Comparison of ENCODE assay signal across 8 cellular contexts in genomic region chr7:111232249-111233084, GRCh38.
DNase-seq lines count a peak whose midpoint lies in the region; ATAC-seq and TF ChIP-seq lines count a peak whose summit lies in the region.

No MANE protein-coding gene starts in this region.

- no peaks in the 10 kb centered on the region for H3K36me3 ChIP-seq in kidney epithelial cell (ENCODE audit: control insufficient read depth, insufficient read depth, low read length)

- no peak overlapping the region for H3K4me3 Mint-ChIP-seq in activated CD4-positive, alpha-beta T cell treated with anti-CD3 and anti-CD28 coated beads, Interleukin-2, amount 10 ng/mL, durations not matched to agents 7 days and 5 days
- H3K4me3 Mint-ChIP-seq in activated CD4-positive, alpha-beta memory T cell treated with anti-CD3 and anti-CD28 coated beads for 36 hours, result no peak overlapping the region

- H3K27me3 ChIP-seq in kidney epithelial cell (ENCODE audit: control insufficient read depth, insufficient read depth, low read length), result no peaks in the 10 kb centered on the region

- no peaks in the 10 kb centered on the region for H3K27me3 Mint-ChIP-seq in activated CD4-positive, alpha-beta T cell treated with anti-CD3 and anti-CD28 coated beads, Interleukin-2, amount 10 ng/mL, durations not matched to agents 7 days and 5 days
- H3K27me3 Mint-ChIP-seq in activated CD4-positive, alpha-beta memory T cell treated with anti-CD3 and anti-CD28 coated beads for 36 hours, result no peaks in the 10 kb centered on the region

- H3K27ac Mint-ChIP-seq in activated CD4-positive, alpha-beta T cell treated with anti-CD3 and anti-CD28 coated beads, Interleukin-2, amount 10 ng/mL, durations not matched to agents 7 days and 5 days, result no peak overlapping the region
- no peak overlapping the region for H3K27ac Mint-ChIP-seq in activated CD4-positive, alpha-beta memory T cell treated with anti-CD3 and anti-CD28 coated beads for 36 hours

- POLR2A ChIA-PET in activated CD4-positive, alpha-beta T cell treated with anti-CD3 and anti-CD28 coated beads, Interleukin-2, amount 10 ng/mL, durations not matched to agents 7 days and 5 days (lab: Charles Lee), result no interaction called here
- POLR2A ChIA-PET in activated CD4-positive, alpha-beta memory T cell treated with anti-CD3 and anti-CD28 coated beads for 36 hours (lab: Charles Lee), result no interaction called here

- CTCF ChIA-PET in activated CD4-positive, alpha-beta T cell treated with anti-CD3 and anti-CD28 coated beads, Interleukin-2, amount 10 ng/mL, durations not matched to agents 7 days and 5 days (lab: Charles Lee), result no interaction called here
- CTCF ChIA-PET in activated CD4-positive, alpha-beta memory T cell treated with anti-CD3 and anti-CD28 coated beads for 36 hours (lab: Charles Lee), result no interaction called here

- TF ChIP-seq CTCF in kidney epithelial cell (IDR thresholded peaks at IDR 0.05; ENCODE audit: insufficient read depth, low read length, poor library complexity, severe bottlenecking), result no peak

- H3K9me3 Mint-ChIP-seq in activated CD4-positive, alpha-beta T cell treated with anti-CD3 and anti-CD28 coated beads, Interleukin-2, amount 10 ng/mL, durations not matched to agents 7 days and 5 days, result peaks cover 5% of the 10 kb centered on the region
- H3K9me3 Mint-ChIP-seq in activated CD4-positive, alpha-beta memory T cell treated with anti-CD3 and anti-CD28 coated beads for 36 hours, result peaks cover 4% of the 10 kb centered on the region

- ATAC-seq in GM18519 (IDR thresholded peaks at IDR 0.05; ENCODE audit: low FRiP score, unreplicated experiment) (peak; percentile 86), HG02610 (IDR thresholded peaks at IDR 0.05; ENCODE audit: unreplicated experiment) (peak; percentile 89), HG03439 (IDR thresholded peaks at IDR 0.05; ENCODE audit: unreplicated experiment) (no peak)

- H3K4me1 Mint-ChIP-seq in activated CD4-positive, alpha-beta T cell treated with anti-CD3 and anti-CD28 coated beads, Interleukin-2, amount 10 ng/mL, durations not matched to agents 7 days and 5 days, result peaks cover 9% of the 10 kb centered on the region
- H3K4me1 Mint-ChIP-seq in activated CD4-positive, alpha-beta memory T cell treated with anti-CD3 and anti-CD28 coated beads for 36 hours (ENCODE audit: low read depth), result peaks cover 8% of the 10 kb centered on the region

- peak; percentile 35 for DNase-seq in OCI-M1 (lab: John Stamatoyannopoulos, UW)
- DNase-seq in kidney epithelial cell (ENCODE audit: low read depth), result peak; percentile 10
- no peak for DNase-seq in activated CD4-positive, alpha-beta T cell treated with anti-CD3 and anti-CD28 coated beads, Interleukin-2, amount 10 ng/mL, durations not matched to agents 7 days and 5 days
- DNase-seq in activated CD4-positive, alpha-beta memory T cell treated with anti-CD3 and anti-CD28 coated beads for 36 hours, result no peak
- no peak for DNase-seq in middle frontal gyrus (ENCODE audit: extremely low spot score, low spot score)

- H3K4me3 ChIP-seq in kidney epithelial cell (ENCODE audit: low read depth, low read length), result no peak overlapping the region

- H3K36me3 Mint-ChIP-seq in activated CD4-positive, alpha-beta T cell treated with anti-CD3 and anti-CD28 coated beads, Interleukin-2, amount 10 ng/mL, durations not matched to agents 7 days and 5 days (ENCODE audit: low read depth), result peaks cover 5% of the 10 kb centered on the region
- peaks cover 11% of the 10 kb centered on the region for H3K36me3 Mint-ChIP-seq in activated CD4-positive, alpha-beta memory T cell treated with anti-CD3 and anti-CD28 coated beads for 36 hours

- intact Hi-C loops in activated CD4-positive, alpha-beta memory T cell treated with anti-CD3 and anti-CD28 coated beads for 36 hours (cut with micrococcal nuclease), result loop anchor here (5.0 kb wide), 1 partner anchor 95 kb away; no protein-coding TSS in a partner anchor

Comparison
In these comparisons a context has a peak if more than half of its experiments do, and no peak if none do; other contexts are left out.
1. DNase-seq: peak in OCI-M1 (single experiment) and kidney epithelial cell (single experiment); none in activated CD4-positive, alpha-beta T cell treated with anti-CD3 and anti-CD28 coated beads, Interleukin-2, amount 10 ng/mL, durations not matched to agents 7 days and 5 days (single experiment), activated CD4-positive, alpha-beta memory T cell treated with anti-CD3 and anti-CD28 coated beads for 36 hours (single experiment) and middle frontal gyrus (single experiment).